In genomic region chr2:101064505-101064867, GRCh38 we compare ENCODE assay signal across 16 cellular contexts.
DNase-seq lines count a peak whose midpoint lies in the region; ATAC-seq, FAIRE-seq and TF ChIP-seq lines count a peak whose summit lies in the region.
"Had no signal": no experiment of that assay in that cellular context is flagged by ENCODE, and none has a peak within 500 bp of the region (broad histone marks: within the 10 kb centered on the region; RNA-seq: fewer than 3 reads in every experiment).

No MANE protein-coding gene starts in this region.

- no peak for TF ChIP-seq EP300 in A549 (IDR thresholded peaks at IDR 0.05)

- H3K9ac ChIP-seq in GM23248 (peak overlapping the region; percentile 20; the same call in 1 of the 2 replicates), astrocyte (ENCODE audit: low read length) (no peak overlapping the region)

- H3K9me3 ChIP-seq in A549 = no peaks in the 10 kb centered on the region
- H3K9me3 ChIP-seq in GM23248 (ENCODE audit: low read depth) = no peaks in the 10 kb centered on the region
- no peaks in the 10 kb centered on the region for H3K9me3 ChIP-seq in astrocyte (ENCODE audit: insufficient read depth, low read depth, low read length)
- no peaks in the 10 kb centered on the region for H3K9me3 ChIP-seq in aorta (ENCODE audit: control insufficient read depth, low read length)

- H3K4me2 ChIP-seq in A549 = peak overlapping the region; percentile 87
- peak overlapping the region; percentile 11 for H3K4me2 ChIP-seq in GM23248 (ENCODE audit: unreplicated experiment)
- no peak overlapping the region for H3K4me2 ChIP-seq in astrocyte (ENCODE audit: low read length)

- peak; percentile 32 to 35; a peak in 3 of 6 replicates for ATAC-seq in A549
- ATAC-seq in HG03159 (IDR thresholded peaks at IDR 0.05; ENCODE audit: unreplicated experiment) = no peak
- ATAC-seq in aorta (ENCODE audit: low FRiP score) = no peak
- ATAC-seq: activated T-cell treated with anti-CD3 and anti-CD28 coated beads, Interleukin-2, amount 50 U/mL, for 72 hours; stimulated activated naive CD8-positive, alpha-beta T cell treated with anti-CD3 and anti-CD28 coated beads, Interleukin-15, Interleukin-2, amounts not matched to agents 100 U/mL and 50 U/mL, for 24 hours had no signal

- no peak for TF ChIP-seq CTCF in A549 (IDR thresholded peaks at IDR 0.05)
- TF ChIP-seq CTCF in astrocyte (IDR thresholded peaks at IDR 0.05; ENCODE audit: insufficient read depth, low read depth, low read length) = no peak
- no peak for TF ChIP-seq CTCF in nephron (IDR thresholded peaks at IDR 0.05; ENCODE audit: unreplicated experiment in 3 of 3)

- peaks cover 27% of the 10 kb centered on the region for H3F3A ChIP-seq in GM23248 (ENCODE audit: insufficient read depth)

- H3K4me1 Mint-ChIP-seq in astrocyte (ENCODE audit: low read depth, unreplicated experiment) (peaks cover 23% of the 10 kb centered on the region), nephron (peaks cover 34% of the 10 kb centered on the region)
- H3K4me1 Mint-ChIP-seq: naive B cell had no signal

- H3K27me3 ChIP-seq in GM23248 (replicated peaks; ENCODE audit: insufficient read depth) (no peaks in the 10 kb centered on the region), astrocyte (ENCODE audit: insufficient read depth, low read length) (no peaks in the 10 kb centered on the region), aorta (ENCODE audit: control insufficient read depth in 1 of 2, insufficient read depth in 2 of 2, low read length in 1 of 2) (no peaks in the 10 kb centered on the region)

- no peaks in the 10 kb centered on the region for H3K27me3 Mint-ChIP-seq in astrocyte (ENCODE audit: low read depth, unreplicated experiment)
- H3K27me3 Mint-ChIP-seq in nephron (ENCODE audit: low read depth) = no peaks in the 10 kb centered on the region

- CTCF ChIA-PET in A549 (lab: Yijun Ruan, JAX) = interaction anchor here (0.6 to 2.1 kb wide), 6 partner anchors 35 to 89 kb away, joined by 3 to 14 read pairs (median 4); partner anchors contain the start of gene TBC1D8

- peak overlapping the region; percentile 81 to 86 for H3K27ac ChIP-seq in A549
- peak overlapping the region; percentile 64 for H3K27ac ChIP-seq in GM23248
- H3K27ac ChIP-seq in astrocyte (ENCODE audit: low read depth, low read length) = no peak overlapping the region
- H3K27ac ChIP-seq in aorta (ENCODE audit: low read depth in 1 of 2, low read length in 2 of 2) = no peak overlapping the region

- 29% methylated on average over 3 of the region's 3 CpGs for WGBS in A549 (ENCODE audit: missing lambda C conversion rate)
- 83 to 88% methylated on average over 3 of the region's 3 CpGs for WGBS in GM23248 (ENCODE audit: low coverage in 1 of 2, low lambda C conversion rate in 2 of 2, missing lambda C conversion rate in 2 of 2), 2 experiments
- 95 to 96% methylated on average over 3 of the region's 3 CpGs for WGBS in aorta, 2 donors

- no peak overlapping the region for H2AFZ ChIP-seq in GM23248
- H2AFZ ChIP-seq in astrocyte (ENCODE audit: low read depth, low read length) = no peak overlapping the region

- no peaks in the 10 kb centered on the region for H3K36me3 ChIP-seq in GM23248 (ENCODE audit: low read depth)
- no peaks in the 10 kb centered on the region for H3K36me3 ChIP-seq in astrocyte (ENCODE audit: insufficient read depth, low read length)
- H3K36me3 ChIP-seq in aorta (ENCODE audit: control insufficient read depth in 1 of 2, insufficient read depth in 2 of 2, low read length in 1 of 2) = no peaks in the 10 kb centered on the region

- H3K9me2 ChIP-seq in GM23248 (ENCODE audit: insufficient read depth) = no peaks in the 10 kb centered on the region

- peak overlapping the region; percentile 85 for H3K27ac Mint-ChIP-seq in astrocyte (ENCODE audit: unreplicated experiment)
- peak overlapping the region; percentile 88 to 91 (median 90) for H3K27ac Mint-ChIP-seq in nephron
- H3K27ac Mint-ChIP-seq: activated T-cell treated with anti-CD3 and anti-CD28 coated beads, Interleukin-2, amount 50 U/mL, for 72 hours; naive B cell had no signal

- H3K79me2 ChIP-seq in GM23248 (ENCODE audit: insufficient read depth) (no peaks in the 10 kb centered on the region), astrocyte (ENCODE audit: insufficient read depth, low read length) (no peaks in the 10 kb centered on the region)

- no peak for TF ChIP-seq POLR2A in A549 (IDR thresholded peaks at IDR 0.05; ENCODE audit: low read length)

- POLR2A ChIA-PET in A549 (lab: Yijun Ruan, JAX) = interaction anchor here (1.2 to 2.3 kb wide), 4 partner anchors 15 to 87 kb away, joined by 4 to 12 read pairs (median 8); partner anchors contain the start of genes RPL31 and TBC1D8

- in situ Hi-C loops in GM23248 (cut with MboI) = no loop called here

- peak overlapping the region; percentile 21; the same call in 2 of the 3 replicates for H3K4me3 ChIP-seq in A549
- H3K4me3 ChIP-seq in GM23248 = no peak overlapping the region
- H3K4me3 ChIP-seq in astrocyte (ENCODE audit: insufficient read depth, low read depth, low read length) = no peak overlapping the region
- no peak overlapping the region for H3K4me3 ChIP-seq in aorta (ENCODE audit: low read length in 2 of 2)

- no peak for DNase-seq in A549 (ENCODE audit: low read depth in 1 of 2, low spot score in 1 of 2)
- DNase-seq in GM23248 = no peak
- DNase-seq in astrocyte (ENCODE audit: low read depth) = no peak
- DNase-seq in activated gamma-delta T cell (lab: John Stamatoyannopoulos, UW) = no peak
- DNase-seq in foreskin melanocyte = no peak
- no peak for DNase-seq in aorta
- DNase-seq: activated T-cell treated with anti-CD3 and anti-CD28 coated beads, Interleukin-2, amount 50 U/mL, for 72 hours; cortex of kidney; erythroblast; hippocampal formation; naive B cell; NCI-H748 treated with DMSO at 0.1 percent for 48 hours; retina; stimulated activated naive CD8-positive, alpha-beta T cell treated with anti-CD3 and anti-CD28 coated beads, Interleukin-15, Interleukin-2, amounts not matched to agents 100 U/mL and 50 U/mL, for 24 hours had no signal

- intact Hi-C loops in aorta (cut with DNase I) = no loop called here

- H3K9me3 Mint-ChIP-seq in astrocyte (ENCODE audit: unreplicated experiment) (peaks cover 2% of the 10 kb centered on the region), nephron (no peaks in the 10 kb centered on the region)
- H3K9me3 Mint-ChIP-seq: activated T-cell treated with anti-CD3 and anti-CD28 coated beads, Interleukin-2, amount 50 U/mL, for 72 hours; naive B cell had no signal

- no peaks in the 10 kb centered on the region for H4K20me1 ChIP-seq in GM23248 (ENCODE audit: insufficient read depth)
- no peaks in the 10 kb centered on the region for H4K20me1 ChIP-seq in astrocyte (ENCODE audit: insufficient read depth, low read length)

- FAIRE-seq in A549 (lab: Jason Lieb, UNC) (no peak), astrocyte (lab: Jason Lieb, UNC) (no peak)

- TF ChIP-seq RAD21 in A549 (conservative IDR thresholded peaks at IDR 0.05 in 1 of 2, IDR thresholded peaks at IDR 0.05 in 1 of 2) = no peak

- peaks cover 86% of the 10 kb centered on the region for H3K4me1 ChIP-seq in A549
- peaks cover 30% of the 10 kb centered on the region for H3K4me1 ChIP-seq in GM23248 (ENCODE audit: insufficient read depth)
- H3K4me1 ChIP-seq in astrocyte (ENCODE audit: insufficient read depth, low read length) = peaks cover 4% of the 10 kb centered on the region
- H3K4me1 ChIP-seq in aorta (ENCODE audit: control insufficient read depth in 1 of 2, insufficient read depth in 2 of 2, low read length in 2 of 2) = no peaks in the 10 kb centered on the region

- H3K36me3 Mint-ChIP-seq in astrocyte (ENCODE audit: low read depth, unreplicated experiment) (peaks cover 2% of the 10 kb centered on the region), nephron (ENCODE audit: low read depth) (peaks cover 6% of the 10 kb centered on the region)
- H3K36me3 Mint-ChIP-seq: naive B cell had no signal

- peak overlapping the region; percentile 37 for H3K4me3 Mint-ChIP-seq in astrocyte (ENCODE audit: unreplicated experiment)
- no peak overlapping the region for H3K4me3 Mint-ChIP-seq in nephron
- H3K4me3 Mint-ChIP-seq: activated T-cell treated with anti-CD3 and anti-CD28 coated beads, Interleukin-2, amount 50 U/mL, for 72 hours; naive B cell had no signal

TF ChIP-seq in A549, 52 proteins besides CTCF, POLR2A, EP300 and RAD21:
- TF ChIP-seq EHF (CRISPR knock-in tag; IDR thresholded peaks at IDR 0.05) (0 out of 2 replicates have a peak, but pooled peaks have one; percentile 64), RARB (CRISPR knock-in tag; IDR thresholded peaks at IDR 0.05) (peak; percentile 19; the same call in 1 of the 2 replicates)
- TF ChIP-seq, protein P1, sequence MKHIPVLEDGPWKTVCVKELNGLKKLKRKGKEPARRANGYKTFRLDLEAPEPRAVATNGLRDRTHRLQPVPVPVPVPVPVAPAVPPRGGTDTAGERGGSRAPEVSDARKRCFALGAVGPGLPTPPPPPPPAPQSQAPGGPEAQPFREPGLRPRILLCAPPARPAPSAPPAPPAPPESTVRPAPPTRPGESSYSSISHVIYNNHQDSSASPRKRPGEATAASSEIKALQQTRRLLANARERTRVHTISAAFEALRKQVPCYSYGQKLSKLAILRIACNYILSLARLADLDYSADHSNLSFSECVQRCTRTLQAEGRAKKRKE (CRISPR knock-in tag; IDR thresholded peaks at IDR 0.05; ENCODE audit: low read depth) = no peak

Comparison
In these comparisons a context has a peak if more than half of its experiments do, and no peak if none do; other contexts are left out.
1. ATAC-seq: peak in A549 (2 of 2); none in HG03159 (single experiment) and aorta (single experiment).
2. H3K27ac ChIP-seq: peak in A549 (2 of 2) and GM23248 (single experiment); none in astrocyte (single experiment) and aorta (0 of 2).